7 cellular contexts compared by ENCODE assay signal in the genomic region with DNA sequence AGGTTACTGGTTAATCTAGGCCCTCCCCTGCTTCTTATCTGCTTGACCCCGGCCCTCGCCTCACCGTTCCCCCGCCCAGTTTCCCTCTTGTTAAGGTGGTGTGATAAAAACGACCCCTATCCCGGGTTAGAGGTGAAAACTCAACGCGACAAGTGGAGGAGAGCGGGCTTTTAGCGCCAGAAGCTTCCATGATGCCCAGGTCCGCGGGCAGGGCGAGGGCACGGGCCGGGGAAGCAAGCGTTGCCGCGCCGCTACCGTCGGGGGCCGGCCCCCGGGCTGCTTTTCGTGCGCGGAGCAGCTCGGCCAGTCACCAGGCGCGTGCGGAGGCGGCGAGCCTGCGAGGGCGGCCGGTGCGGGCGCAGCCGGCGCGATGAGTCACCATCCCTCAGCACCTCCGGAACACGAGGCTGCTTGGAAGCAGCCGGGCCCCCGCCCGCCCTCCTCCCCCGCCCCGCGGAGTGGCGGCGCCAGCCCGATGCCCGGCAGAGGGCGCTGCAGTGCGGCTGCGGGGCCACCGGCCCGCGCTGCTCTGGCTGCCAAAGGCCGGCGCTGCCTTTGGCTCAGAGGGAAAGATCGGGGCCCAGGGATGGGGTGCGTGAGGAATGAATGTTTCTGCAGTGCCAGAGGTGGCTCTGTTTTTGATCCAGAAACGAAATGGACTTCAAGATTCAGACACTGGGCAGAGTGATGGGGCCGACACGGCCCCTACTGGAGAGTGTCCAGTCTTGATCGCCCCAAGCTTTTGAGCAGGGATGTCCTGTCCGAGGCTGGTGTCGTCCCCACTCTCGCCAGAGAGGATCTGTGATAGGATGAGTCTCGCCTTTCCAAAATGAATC.
DNase-seq lines count a peak whose midpoint lies in the region; ATAC-seq and TF ChIP-seq lines count a peak whose summit lies in the region.

No MANE protein-coding gene starts in this region.

- intact Hi-C loops in activated CD4-positive, alpha-beta T cell treated with anti-CD3 and anti-CD28 coated beads for 36 hours (cut with DNase I, micrococcal nuclease): loop anchor here (1.0 to 10.0 kb wide), 4 partner anchors 19 to 256 kb away; partner anchors contain the start of genes PIN4 (in 1 of the 2) and RPS4X (in 1 of the 2)

- H3K4me3 ChIP-seq in GM12875 (ENCODE audit: low read depth, low read length): no peak overlapping the region

- H3K4me1 Mint-ChIP-seq in activated CD4-positive, alpha-beta T cell treated with anti-CD3 and anti-CD28 coated beads for 36 hours: peaks cover 29% of the 10 kb centered on the region

- peak; percentile 77 for TF ChIP-seq CTCF in GM12875 (IDR thresholded peaks at IDR 0.05; ENCODE audit: borderline replicate concordance, insufficient read depth, low read depth, low read length)

- H3K36me3 Mint-ChIP-seq in activated CD4-positive, alpha-beta T cell treated with anti-CD3 and anti-CD28 coated beads for 36 hours (ENCODE audit: low read depth): no peaks in the 10 kb centered on the region

- DNase-seq in NCI-H2107 treated with DMSO at 0.1 percent for 48 hours (lab: John Stamatoyannopoulos, UW; ENCODE audit: unreplicated experiment) (peak; percentile 25), cerebellum (ENCODE audit: low spot score) (peak; percentile 87), left kidney (ENCODE audit: low read depth, low spot score) (peak; percentile 87)
- DNase-seq in activated CD4-positive, alpha-beta T cell treated with anti-CD3 and anti-CD28 coated beads for 36 hours: peak; percentile 89
- DNase-seq in stimulated activated CD4-positive, alpha-beta T cell treated with anti-CD3 and anti-CD28 coated beads, Interleukin-1b, Interleukin-23, amount 100 ng/mL, for 4 hours (ENCODE audit: low read depth in 2 of 2): peak; percentile 72 to 77

- POLR2A ChIA-PET in activated CD4-positive, alpha-beta T cell treated with anti-CD3 and anti-CD28 coated beads for 36 hours (lab: Charles Lee): no interaction called here

- ATAC-seq in HG02642 (IDR thresholded peaks at IDR 0.05; ENCODE audit: poor library complexity, unreplicated experiment): peak; percentile 78
- ATAC-seq in activated CD4-positive, alpha-beta T cell treated with anti-CD3 and anti-CD28 coated beads for 36 hours: peak; percentile 93

- CTCF ChIA-PET in activated CD4-positive, alpha-beta T cell treated with anti-CD3 and anti-CD28 coated beads for 36 hours (lab: Charles Lee): interaction anchor here (0.6 to 8.9 kb wide), 10 partner anchors 16 to 162 kb away, joined by 3 to 74 read pairs (median 4); partner anchors contain the start of gene RTL5

- H3K9me3 Mint-ChIP-seq in activated CD4-positive, alpha-beta T cell treated with anti-CD3 and anti-CD28 coated beads for 36 hours (ENCODE audit: low read depth): no peaks in the 10 kb centered on the region

- H3K4me3 Mint-ChIP-seq in activated CD4-positive, alpha-beta T cell treated with anti-CD3 and anti-CD28 coated beads for 36 hours: no peak overlapping the region

- no peak overlapping the region for H3K27ac Mint-ChIP-seq in activated CD4-positive, alpha-beta T cell treated with anti-CD3 and anti-CD28 coated beads for 36 hours

- peaks cover 7% of the 10 kb centered on the region for H3K27me3 Mint-ChIP-seq in activated CD4-positive, alpha-beta T cell treated with anti-CD3 and anti-CD28 coated beads for 36 hours

Comparison
In these comparisons a context has a peak if more than half of its experiments do, and no peak if none do; other contexts are left out.
1. DNase-seq: peak in every context shown above with its lines; median percentile 89 in activated CD4-positive, alpha-beta T cell treated with anti-CD3 and anti-CD28 coated beads for 36 hours; 87 in cerebellum; 87 in left kidney; 74 in stimulated activated CD4-positive, alpha-beta T cell treated with anti-CD3 and anti-CD28 coated beads, Interleukin-1b, Interleukin-23, amount 100 ng/mL, for 4 hours; 25 in NCI-H2107 treated with DMSO at 0.1 percent for 48 hours.